In the genomic region with DNA sequence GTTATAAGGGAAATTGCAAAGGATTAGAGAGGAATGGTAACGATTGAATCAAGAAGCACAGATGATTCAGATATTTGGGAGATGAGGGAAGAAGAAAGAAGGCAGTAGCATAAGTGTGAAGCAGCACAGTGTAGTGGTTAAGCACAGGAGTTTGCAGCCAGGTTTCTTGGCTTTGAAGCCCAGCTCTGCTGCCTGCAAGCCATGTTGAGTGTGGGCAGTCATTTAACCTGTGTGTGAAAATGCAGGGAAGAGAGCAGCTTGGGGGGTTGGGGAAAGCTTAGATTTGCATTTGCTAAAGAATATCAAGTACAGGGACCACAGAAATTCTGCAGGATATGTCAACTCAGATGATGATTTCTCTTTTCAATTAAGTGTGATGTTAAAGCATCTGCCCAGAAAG, we compare ENCODE assay signal across 22 cellular contexts.
"Had no signal": no experiment of that assay in that cellular context is flagged by ENCODE, and none has a peak within 500 bp of the region (broad histone marks: within the 10 kb centered on the region; RNA-seq: fewer than 3 reads in every experiment).

No MANE protein-coding gene starts in this region.

- H3K4me3 ChIP-seq: esophagus squamous epithelium, gastroesophageal sphincter, left ventricle myocardium inferior, lower lobe of right lung, psoas muscle, suprapubic skin, thyroid gland had no signal

- H3K27me3 ChIP-seq: esophagus squamous epithelium, gastroesophageal sphincter, suprapubic skin, thyroid gland had no signal

- H3K27me3 Mint-ChIP-seq: type B pancreatic cell had no signal

- ATAC-seq: gastroesophageal sphincter, left cardiac atrium, lower lobe of right lung, psoas muscle, sciatic nerve had no signal

- H3K27ac Mint-ChIP-seq: memory B cell, naive B cell, nephron, type B pancreatic cell had no signal

- H3K4me3 Mint-ChIP-seq: memory B cell, naive B cell, nephron, type B pancreatic cell had no signal

- H3K9me3 ChIP-seq: esophagus squamous epithelium, gastroesophageal sphincter, left ventricle myocardium inferior, lower lobe of right lung, psoas muscle, suprapubic skin, thyroid gland had no signal

- H3K27ac ChIP-seq: esophagus squamous epithelium, gastroesophageal sphincter, left ventricle myocardium inferior, lower lobe of right lung, psoas muscle, suprapubic skin, thyroid gland had no signal

- H3K4me1 Mint-ChIP-seq: naive B cell, nephron had no signal

- H3K36me3 Mint-ChIP-seq: memory B cell, naive B cell, type B pancreatic cell had no signal

- H3K4me1 ChIP-seq: esophagus squamous epithelium, psoas muscle had no signal

- FAIRE-seq: kidney, urothelium cell line had no signal

- H3K9me3 Mint-ChIP-seq: memory B cell, naive B cell, nephron had no signal

- DNase-seq: effector memory CD4-positive, alpha-beta T cell; esophagus squamous epithelium; foreskin fibroblast; glutamatergic neuron; kidney; left cardiac atrium; left ventricle myocardium inferior; lower lobe of right lung; naive B cell; psoas muscle; retina; stimulated activated CD4-positive, alpha-beta T cell treated with anti-CD3 and anti-CD28 coated beads, Interleukin-2, amount 100 ng/mL, for 24 hours; stimulated activated CD4-positive, alpha-beta T cell treated with anti-CD3 and anti-CD28 coated beads, Interleukin-4, amount 100 ng/mL, for 4 hours; stimulated activated naive CD4-positive, alpha-beta T cell; thyroid gland had no signal

- H3K36me3 ChIP-seq: esophagus squamous epithelium, gastroesophageal sphincter, left ventricle myocardium inferior, lower lobe of right lung, suprapubic skin, thyroid gland had no signal
